8 cellular contexts compared by ENCODE assay signal in genomic region chr4:25367004-25367621, GRCh38. TPM values are rescaled to one million over a fixed set of nuclear protein-coding genes. Genes with fewer than 3 reads are reported as not detected.
A peak's percentile ranks its signal among the peaks of the same experiment; 100 is the strongest.
DNase-seq lines count a peak whose midpoint lies in the region; ATAC-seq lines count a peak whose summit lies in the region.

No MANE protein-coding gene starts in this region.

- DNase-seq in NCI-H345 (lab: John Stamatoyannopoulos, UW), result peak; percentile 13
- DNase-seq in NCI-H345 treated with DMSO at 0.1 percent for 48 hours (lab: John Stamatoyannopoulos, UW; ENCODE audit: unreplicated experiment), result no peak
- peak; percentile 32 for DNase-seq in NCI-H1694 treated with DMSO at 0.1 percent for 48 hours (lab: John Stamatoyannopoulos, UW)
- DNase-seq in cerebellum (ENCODE audit: low spot score), result peak; percentile 9
- peak; percentile 51 for DNase-seq in myocyte (ENCODE audit: low read depth)
- no peak for DNase-seq in NCI-H226
- no peak for DNase-seq in C1 segment of cervical spinal cord (lab: John Stamatoyannopoulos, UW)

- ATAC-seq in GM18858 (IDR thresholded peaks at IDR 0.05; ENCODE audit: unreplicated experiment), result no peak

RNA-seq across cellular contexts. Expression of gene ANAPC4, which starts 9.9 kb away (rescaled TPM):
- total RNA-seq in cerebellum, result 44.2 TPM
- total RNA-seq in myocyte, result 16.8 and 21.6 TPM in 2 replicates
- polyA plus RNA-seq in myocyte (2012), result 10.4 TPM

RNA-seq across cellular contexts. Expression of gene ZCCHC4, which starts 54.5 kb away (rescaled TPM):
- total RNA-seq in cerebellum, result 20.6 TPM
- 12.3 and 14.0 TPM in 2 replicates for total RNA-seq in myocyte
- polyA plus RNA-seq in myocyte (2012), result 6.4 TPM

Comparison
In these comparisons a context has a peak if more than half of its experiments do, and no peak if none do; other contexts are left out.
1. DNase-seq: peak in NCI-H345 (single experiment), NCI-H1694 treated with DMSO at 0.1 percent for 48 hours (single experiment), cerebellum (single experiment) and myocyte (single experiment); none in NCI-H345 treated with DMSO at 0.1 percent for 48 hours (single experiment), NCI-H226 (single experiment) and C1 segment of cervical spinal cord (0 of 14).